Comparison of ENCODE assay signal across 22 cellular contexts in the genomic region with DNA sequence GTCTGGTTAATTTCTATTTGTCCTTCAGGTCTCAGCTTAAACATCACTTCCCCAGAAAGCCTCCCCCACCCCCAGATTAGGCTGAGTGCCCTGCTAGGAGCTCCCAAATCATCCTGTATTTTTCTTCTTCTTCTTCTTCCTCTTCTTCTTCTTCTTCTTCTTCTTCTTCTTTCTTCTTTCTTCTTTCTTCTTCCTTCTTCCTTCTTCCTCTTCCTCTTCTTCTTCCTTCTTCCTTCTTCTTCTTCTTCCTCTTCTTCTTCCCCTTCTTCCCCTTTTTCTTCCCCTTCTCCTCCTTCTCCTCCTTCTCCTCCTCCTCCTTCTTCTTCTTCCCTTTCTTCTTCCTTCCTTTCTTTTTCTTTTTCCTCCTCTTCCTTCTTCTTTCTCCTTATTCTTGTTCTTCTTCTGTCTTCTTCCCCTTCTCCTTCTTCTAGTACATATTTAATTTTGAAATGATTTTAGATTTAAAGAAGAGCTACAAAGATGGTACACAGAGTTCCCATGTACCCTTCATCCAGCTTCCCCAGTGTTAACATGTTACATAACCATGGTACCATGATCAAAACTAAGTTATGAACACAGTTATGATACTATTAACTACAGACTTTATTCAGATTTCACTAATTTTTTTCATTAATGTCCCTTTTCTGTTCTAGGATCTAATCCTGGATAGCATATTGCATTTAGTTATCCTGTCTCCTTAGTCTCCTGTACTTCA. TPM values are rescaled to one million over a fixed set of nuclear protein-coding genes. Genes with fewer than 3 reads are reported as not detected.
DNase-seq lines count a peak whose midpoint lies in the region; ATAC-seq, FAIRE-seq and TF ChIP-seq lines count a peak whose summit lies in the region.
"Had no signal": no experiment of that assay in that cellular context is flagged by ENCODE, and none has a peak within 500 bp of the region (broad histone marks: within the 10 kb centered on the region; RNA-seq: fewer than 3 reads in every experiment).

No MANE protein-coding gene starts in this region.

- H2AFZ ChIP-seq in mammary epithelial cell (ENCODE audit: low read depth, low read length) (no peak overlapping the region), K562 (ENCODE audit: low read depth, low read length) (no peak overlapping the region), neural progenitor cell (replicated peaks) (peak overlapping the region; percentile 40)

- H3K36me3 ChIP-seq in mammary epithelial cell (ENCODE audit: insufficient read depth, low read length) (no peaks in the 10 kb centered on the region), K562 (ENCODE audit: control insufficient read depth, insufficient read depth, low read length) (no peaks in the 10 kb centered on the region), neural progenitor cell (no peaks in the 10 kb centered on the region), ascending aorta (no peaks in the 10 kb centered on the region)
- H3K36me3 ChIP-seq: BLaER1, HAP-1 had no signal

- H3K4me1 Mint-ChIP-seq in MCF 10A (ENCODE audit: insufficient read depth, unreplicated experiment): no peaks in the 10 kb centered on the region
- peaks cover 17% of the 10 kb centered on the region for H3K4me1 Mint-ChIP-seq in CD14-positive monocyte
- no peaks in the 10 kb centered on the region for H3K4me1 Mint-ChIP-seq in neural progenitor cell
- no peaks in the 10 kb centered on the region for H3K4me1 Mint-ChIP-seq in natural killer cell treated with Interleukin-12 subunit alpha and Interleukin-12 subunit beta and Interleukin-15 and Interleukin-18, amount 100 ng/mL, for 72 hours (ENCODE audit: low read depth in 2 of 2)
- H3K4me1 Mint-ChIP-seq: CD4-positive, alpha-beta memory T cell had no signal

- no peak for TF ChIP-seq RAD21 in K562 (CRISPR knock-in tag; conservative IDR thresholded peaks at IDR 0.05 in 1 of 2, IDR thresholded peaks at IDR 0.05 in 1 of 2)

- H3K4me1 ChIP-seq in mammary epithelial cell (ENCODE audit: insufficient read depth, low read length) (no peaks in the 10 kb centered on the region), K562 (replicated peaks in 1 of 2; ENCODE audit: control insufficient read depth in 2 of 2, insufficient read depth in 2 of 2, low read length in 2 of 2) (no peaks in the 10 kb centered on the region; a peak in 1 of 5 replicates), neural progenitor cell (no peaks in the 10 kb centered on the region), ascending aorta (no peaks in the 10 kb centered on the region)

- H3K9ac ChIP-seq in mammary epithelial cell (ENCODE audit: insufficient read depth, low read length) (no peak overlapping the region), K562 (ENCODE audit: insufficient read depth in 1 of 2, low read depth in 2 of 2, low read length in 2 of 2) (no peak overlapping the region), neural progenitor cell (no peak overlapping the region)
- H3K9ac ChIP-seq: BLaER1 had no signal

- H3K9me1 ChIP-seq in K562 (ENCODE audit: control insufficient read depth, insufficient read depth, low read length): no peaks in the 10 kb centered on the region

- POLR2A ChIA-PET in MCF 10A (lab: Yijun Ruan, JAX): interaction anchor here (0.8 to 0.9 kb wide), 2 partner anchors 81 to 119 kb away, joined by 4 read pairs; a partner anchor contains a TSS
- POLR2A ChIA-PET in K562 (lab: Yijun Ruan, JAX): interaction anchor here (1.4 kb wide), 1 partner anchor 14 kb away, joined by 4 read pairs; no protein-coding TSS in a partner anchor

- ATAC-seq in K562: no peak
- ATAC-seq in natural killer cell treated with Interleukin-12 subunit alpha and Interleukin-12 subunit beta and Interleukin-15 and Interleukin-18, amount 100 ng/mL, for 72 hours: no peak

- no peak for FAIRE-seq in K562 (lab: Jason Lieb, UNC)
- FAIRE-seq: GM12891, GM18507, H54 had no signal

- no TSS peak for BruUV-seq in MCF 10A (replicated peaks; lab: Mats Ljungman, UMichigan)
- no TSS peak for BruUV-seq in mammary epithelial cell (replicated peaks; lab: Mats Ljungman, UMichigan)
- no TSS peak for BruUV-seq in K562 (replicated peaks; lab: Mats Ljungman, UMichigan)

- H3K9me3 Mint-ChIP-seq in MCF 10A (ENCODE audit: unreplicated experiment) (no peaks in the 10 kb centered on the region), CD14-positive monocyte (peaks cover 1 to 6% (median 4%) of the 10 kb centered on the region in 7 donors), neural progenitor cell (no peaks in the 10 kb centered on the region)
- no peaks in the 10 kb centered on the region for H3K9me3 Mint-ChIP-seq in natural killer cell treated with Interleukin-12 subunit alpha and Interleukin-12 subunit beta and Interleukin-15 and Interleukin-18, amount 100 ng/mL, for 72 hours

- DNase-seq in MCF 10A (ENCODE audit: unreplicated experiment) (no peak), mammary epithelial cell (no peak), CD14-positive monocyte (ENCODE audit: low spot score) (no peak), K562 (ENCODE audit: extremely low read depth in 1 of 4, low spot score in 3 of 4) (no peak), neural progenitor cell (ENCODE audit: low spot score) (no peak), ascending aorta (ENCODE audit: low spot score in 2 of 2) (no peak), ACHN (no peak)
- no peak for DNase-seq in natural killer cell treated with Interleukin-12 subunit alpha and Interleukin-12 subunit beta and Interleukin-15 and Interleukin-18, amount 100 ng/mL, for 72 hours (ENCODE audit: low spot score)
- DNase-seq: Calu3; CD4-positive, alpha-beta memory T cell; COR-L47; DMS53; DMS79 treated with DMSO at 0.1 percent for 48 hours; GF-D8; GOT3 had no signal

- in situ Hi-C loops in mammary epithelial cell (cut with MboI; ENCODE audit: low sequenced_read_pairs in 2 of 2) (no loop called here), K562 (cut with MboI) (no loop called here), ACHN (cut with HindIII; ENCODE audit: low pct_ligation_motif_present, low pct_unique_long_range_greater_than_20kb, low sequenced_read_pairs) (no loop called here)

- H3K79me2 ChIP-seq in mammary epithelial cell (ENCODE audit: insufficient read depth, low read length) (no peaks in the 10 kb centered on the region), K562 (ENCODE audit: control insufficient read depth, insufficient read depth, low read length) (no peaks in the 10 kb centered on the region), neural progenitor cell (ENCODE audit: low read depth) (no peaks in the 10 kb centered on the region)

- no peak overlapping the region for H3K4me3 ChIP-seq in mammary epithelial cell (replicated peaks in 1 of 3; ENCODE audit: insufficient read depth in 1 of 3, low read depth in 2 of 3, low read length in 3 of 3)
- no peak overlapping the region for H3K4me3 ChIP-seq in K562
- H3K4me3 ChIP-seq in neural progenitor cell: no peak overlapping the region
- no peak overlapping the region for H3K4me3 ChIP-seq in ascending aorta
- H3K4me3 ChIP-seq: BLaER1, HAP-1 had no signal

- no peak for TF ChIP-seq EP300 in K562 (IDR thresholded peaks at IDR 0.05; ENCODE audit: low read length)

- no peaks in the 10 kb centered on the region for H3F3A ChIP-seq in neural progenitor cell (ENCODE audit: low read depth)

- no peaks in the 10 kb centered on the region for H4K20me1 ChIP-seq in mammary epithelial cell (ENCODE audit: insufficient read depth, low read length)
- no peaks in the 10 kb centered on the region for H4K20me1 ChIP-seq in K562 (replicated peaks; ENCODE audit: control insufficient read depth, insufficient read depth, low read length)
- no peaks in the 10 kb centered on the region for H4K20me1 ChIP-seq in neural progenitor cell (ENCODE audit: low read depth)
- H4K20me1 ChIP-seq: BLaER1 had no signal

- no peaks in the 10 kb centered on the region for H3K36me3 Mint-ChIP-seq in MCF 10A (ENCODE audit: insufficient read depth, unreplicated experiment)
- no peaks in the 10 kb centered on the region for H3K36me3 Mint-ChIP-seq in CD14-positive monocyte
- H3K36me3 Mint-ChIP-seq in neural progenitor cell: no peaks in the 10 kb centered on the region
- H3K36me3 Mint-ChIP-seq in natural killer cell treated with Interleukin-12 subunit alpha and Interleukin-12 subunit beta and Interleukin-15 and Interleukin-18, amount 100 ng/mL, for 72 hours: no peaks in the 10 kb centered on the region
- H3K36me3 Mint-ChIP-seq: CD4-positive, alpha-beta memory T cell had no signal

- no peak for TF ChIP-seq CTCF in MCF 10A (IDR thresholded peaks at IDR 0.05; ENCODE audit: unreplicated experiment)
- TF ChIP-seq CTCF in mammary epithelial cell (conservative IDR thresholded peaks at IDR 0.05 in 1 of 2, IDR thresholded peaks at IDR 0.05 in 1 of 2; ENCODE audit: extremely low read depth in 1 of 2, insufficient read depth in 1 of 2, low read depth in 1 of 2, low read length in 2 of 2): no peak
- no peak for TF ChIP-seq CTCF in CD14-positive monocyte (IDR thresholded peaks at IDR 0.05)
- no peak for TF ChIP-seq CTCF in K562 (IDR thresholded peaks at IDR 0.05 in 2 of 3, conservative IDR thresholded peaks at IDR 0.05 in 1 of 3; ENCODE audit: insufficient read depth in 2 of 3, low read depth in 1 of 3, low read length in 3 of 3)
- no peak for TF ChIP-seq CTCF in neural progenitor cell (IDR thresholded peaks at IDR 0.05)
- TF ChIP-seq CTCF in ascending aorta (IDR thresholded peaks at IDR 0.05): no peak

- peaks cover 42% of the 10 kb centered on the region for H3K27me3 Mint-ChIP-seq in MCF 10A (ENCODE audit: insufficient read depth, unreplicated experiment)
- peaks cover 0 to 4% (median 2%) of the 10 kb centered on the region in 3 donors for H3K27me3 Mint-ChIP-seq in CD14-positive monocyte (ENCODE audit: low read depth in 3 of 3)
- H3K27me3 Mint-ChIP-seq in neural progenitor cell (ENCODE audit: insufficient read depth, low read depth): peaks cover 3% of the 10 kb centered on the region
- H3K27me3 Mint-ChIP-seq in natural killer cell treated with Interleukin-12 subunit alpha and Interleukin-12 subunit beta and Interleukin-15 and Interleukin-18, amount 100 ng/mL, for 72 hours: peaks cover 29 to 35% of the 10 kb centered on the region in 2 donors

- dilution Hi-C loops in mammary epithelial cell (cut with HindIII; ENCODE audit: low sequenced_read_pairs): no loop called here

- TF ChIP-seq POLR2A in K562 (conservative IDR thresholded peaks at IDR 0.05): no peak

- CTCF ChIA-PET in MCF 10A (lab: Yijun Ruan, JAX): interaction anchor here (0.6 to 1.1 kb wide), 3 partner anchors 8 to 318 kb away, joined by 3 to 4 read pairs (median 4); a partner anchor contains a TSS
- CTCF ChIA-PET in mammary epithelial cell (lab: Charles Lee; ENCODE audit: low non-redundant PET): no interaction called here
- CTCF ChIA-PET in K562 (lab: Yijun Ruan, JAX; ENCODE audit: low intra/inter-chr PET ratio): no interaction called here

- peak overlapping the region; percentile 4 for H3K27ac Mint-ChIP-seq in MCF 10A (ENCODE audit: low read depth, unreplicated experiment)
- H3K27ac Mint-ChIP-seq in CD14-positive monocyte: peak overlapping the region; percentile 22 to 61 (median 48)
- no peak overlapping the region for H3K27ac Mint-ChIP-seq in neural progenitor cell
- no peak overlapping the region for H3K27ac Mint-ChIP-seq in natural killer cell treated with Interleukin-12 subunit alpha and Interleukin-12 subunit beta and Interleukin-15 and Interleukin-18, amount 100 ng/mL, for 72 hours
- H3K27ac Mint-ChIP-seq: CD4-positive, alpha-beta memory T cell had no signal

- H3K9me3 ChIP-seq in mammary epithelial cell (replicated peaks; ENCODE audit: insufficient read depth, low read length) (no peaks in the 10 kb centered on the region), K562 (replicated peaks; ENCODE audit: control insufficient read depth, insufficient read depth, low read depth, low read length) (no peaks in the 10 kb centered on the region), neural progenitor cell (ENCODE audit: low read depth) (no peaks in the 10 kb centered on the region), ascending aorta (no peaks in the 10 kb centered on the region)
- H3K9me3 ChIP-seq: BLaER1, HAP-1 had no signal

- no peaks in the 10 kb centered on the region for H3K27me3 ChIP-seq in mammary epithelial cell (ENCODE audit: insufficient read depth, low read length)
- no peaks in the 10 kb centered on the region for H3K27me3 ChIP-seq in K562 (ENCODE audit: control insufficient read depth in 2 of 2, insufficient read depth in 2 of 2, low read length in 2 of 2)
- peaks cover 8% of the 10 kb centered on the region for H3K27me3 ChIP-seq in neural progenitor cell
- no peaks in the 10 kb centered on the region for H3K27me3 ChIP-seq in ascending aorta
- H3K27me3 ChIP-seq: BLaER1 had no signal

- H3K4me2 ChIP-seq in mammary epithelial cell (ENCODE audit: insufficient read depth, low read depth, low read length) (no peak overlapping the region), K562 (ENCODE audit: insufficient read depth, low read length) (no peak overlapping the region), neural progenitor cell (no peak overlapping the region)
- H3K4me2 ChIP-seq: BLaER1 had no signal

- intact Hi-C loops in MCF 10A (cut with micrococcal nuclease) (no loop called here), mammary epithelial cell (cut with micrococcal nuclease) (no loop called here), CD14-positive monocyte (cut with micrococcal nuclease) (no loop called here), K562 (cut with micrococcal nuclease) (no loop called here), ascending aorta (cut with DNase I) (no loop called here)

- H3K27ac ChIP-seq in mammary epithelial cell (ENCODE audit: insufficient read depth, low read depth, low read length): no peak overlapping the region
- no peak overlapping the region for H3K27ac ChIP-seq in K562 (ENCODE audit: extremely low read depth, low read depth, low read length)
- H3K27ac ChIP-seq in neural progenitor cell: no peak overlapping the region
- H3K27ac ChIP-seq in ascending aorta: no peak overlapping the region
- H3K27ac ChIP-seq: 22Rv1, BLaER1, C4-2B had no signal

- no peak overlapping the region for H3K4me3 Mint-ChIP-seq in MCF 10A (ENCODE audit: unreplicated experiment)
- H3K4me3 Mint-ChIP-seq in CD14-positive monocyte: no peak overlapping the region
- H3K4me3 Mint-ChIP-seq in neural progenitor cell: no peak overlapping the region
- no peak overlapping the region for H3K4me3 Mint-ChIP-seq in natural killer cell treated with Interleukin-12 subunit alpha and Interleukin-12 subunit beta and Interleukin-15 and Interleukin-18, amount 100 ng/mL, for 72 hours
- H3K4me3 Mint-ChIP-seq: CD4-positive, alpha-beta memory T cell had no signal

RNA-seq across cellular contexts. Expression of a gene that starts 27.1 kb away (rescaled TPM):
- total RNA-seq in MCF 10A (2022) (21.4 and 23.3 TPM in 2 replicates), mammary epithelial cell (10 to 100 TPM; 22.5 to 42.7 TPM), K562 (2014; rRNA removed) (17.0 and 21.7 TPM in 2 replicates), K562 (2014; rRNA removed; fragmentation: Illumina TruSeq; extraction: Trizol) (26.4 and 31.6 TPM in 2 replicates), K562 (2015; rRNA removed; fragmentation: Illumina TruSeq; extraction: Trizol) (18.5 and 21.4 TPM in 2 replicates), K562 (2021) (18.2 and 18.5 TPM in 2 replicates), neural progenitor cell (ENCODE audit: low replicate concordance) (81.5 and 108 TPM in 2 replicates), ascending aorta (4.8 TPM)
- polyA plus RNA-seq in mammary epithelial cell (15.1 TPM), CD14-positive monocyte (10 to 100 TPM; 21.0 to 22.0 TPM), K562 (2011; rRNA removed) (26.7 and 38.6 TPM in 2 replicates), K562 (2014; fragmentation: Illumina TruSeq; extraction: Trizol) (18.7 and 18.9 TPM in 2 replicates), K562 (2014; fragmentation: Nextera tagmentation; extraction: Ambion mirVana) (1 to 10 TPM; 7.2 to 7.3 TPM), K562 (2014; rRNA removed) (15.5 and 16.4 TPM in 2 replicates)
- polyA minus RNA-seq in mammary epithelial cell: 23.0 TPM
- 22.1 and 45.7 TPM in 2 replicates for total RNA-seq in K562 (2011; cell fraction: chromatin; rRNA removed; ENCODE audit: low replicate concordance)
- 8.0 and 11.2 TPM in 2 replicates for total RNA-seq in K562 (2011; cell fraction: nucleolus; rRNA removed)
- total RNA-seq in K562 (2011; cell fraction: nucleoplasm; rRNA removed): 12.7 and 15.3 TPM in 2 replicates
- polyA plus RNA-seq in K562 (2011; cell fraction: cytosol; rRNA removed): 6.1 and 13.1 TPM in 2 replicates
- polyA plus RNA-seq in K562 (2011; cell fraction: nucleus; rRNA removed): 10.3 and 17.9 TPM in 2 replicates
- polyA plus RNA-seq in K562 (2012): 15.2 and 21.3 TPM in 2 replicates
- 45.2 and 48.4 TPM in 2 replicates for polyA minus RNA-seq in K562 (2011; rRNA and poly(A)+ RNA removed)
- 22.1 and 23.2 TPM in 2 replicates for polyA minus RNA-seq in K562 (2011; cell fraction: cytosol; rRNA and poly(A)+ RNA removed)
- polyA minus RNA-seq in K562 (2011; cell fraction: nucleus; rRNA and poly(A)+ RNA removed): 11.0 and 15.9 TPM in 2 replicates
- 10 to 100 TPM; 13.3 to 16.5 TPM for total RNA-seq in natural killer cell treated with Interleukin-12 subunit alpha and Interleukin-12 subunit beta and Interleukin-15 and Interleukin-18, amount 100 ng/mL, for 72 hours

Comparison
In these comparisons a context has a peak if more than half of its experiments do, and no peak if none do; other contexts are left out.
1. H3K27ac Mint-ChIP-seq: peak in MCF 10A (single experiment) and CD14-positive monocyte (7 of 7); none in neural progenitor cell (single experiment) and natural killer cell treated with Interleukin-12 subunit alpha and Interleukin-12 subunit beta and Interleukin-15 and Interleukin-18, amount 100 ng/mL, for 72 hours (0 of 2).